ENCODE assay signal across 16 cellular contexts in genomic region chr5:117107859-117108258, GRCh38.
A peak's percentile ranks its signal among the peaks of the same experiment; 100 is the strongest.
DNase-seq lines count a peak whose midpoint lies in the region; ATAC-seq and TF ChIP-seq lines count a peak whose summit lies in the region.
"Had no signal": no experiment of that assay in that cellular context is flagged by ENCODE, and none has a peak within 500 bp of the region (broad histone marks: within the 10 kb centered on the region; RNA-seq: fewer than 3 reads in every experiment).

No MANE protein-coding gene starts in this region.

- TF ChIP-seq CTCF in OCI-LY7 (conservative IDR thresholded peaks at IDR 0.05; ENCODE audit: low read length): no peak
- no peak for TF ChIP-seq CTCF in tibial artery (IDR thresholded peaks at IDR 0.05)

- H3K4me1 ChIP-seq in BLaER1: peaks cover 42% of the 10 kb centered on the region
- H3K4me1 ChIP-seq in OCI-LY7 (ENCODE audit: insufficient read depth, low read length, poor library complexity, severe bottlenecking): no peaks in the 10 kb centered on the region
- H3K4me1 ChIP-seq in tibial artery: no peaks in the 10 kb centered on the region

- H3K36me3 ChIP-seq in BLaER1: no peaks in the 10 kb centered on the region
- no peaks in the 10 kb centered on the region for H3K36me3 ChIP-seq in OCI-LY7 (ENCODE audit: insufficient read depth, low read length)
- H3K36me3 ChIP-seq in tibial artery: no peaks in the 10 kb centered on the region

- peak overlapping the region; percentile 62 for H3K4me2 ChIP-seq in BLaER1
- H3K4me2 ChIP-seq in OCI-LY7 (ENCODE audit: low read length): no peak overlapping the region
- H3K4me2 ChIP-seq: GM23338 had no signal

- BruUV-seq in OCI-LY7 (replicated peaks; lab: Mats Ljungman, UMichigan): no TSS peak

- H3K9me2 ChIP-seq in OCI-LY7 (ENCODE audit: insufficient read depth, low read length): no peaks in the 10 kb centered on the region

- no peak overlapping the region for H2AFZ ChIP-seq in OCI-LY7 (ENCODE audit: low read length)
- H2AFZ ChIP-seq: GM23338 had no signal

- intact Hi-C loops in OCI-LY7 (cut with micrococcal nuclease; ENCODE audit: unreplicated experiment): no loop called here
- intact Hi-C loops in tibial artery (cut with DNase I; ENCODE audit: low total_unique reads): no loop called here

- peaks cover 7% of the 10 kb centered on the region; the same call in 1 of the 2 replicates for H3K9me3 ChIP-seq in BLaER1
- no peaks in the 10 kb centered on the region for H3K9me3 ChIP-seq in OCI-LY7 (ENCODE audit: low read length)
- no peaks in the 10 kb centered on the region for H3K9me3 ChIP-seq in tibial artery

- no peak overlapping the region for H3K27ac ChIP-seq in BLaER1
- no peak overlapping the region for H3K27ac ChIP-seq in OCI-LY7 (ENCODE audit: low read depth, low read length, poor library complexity, severe bottlenecking)
- H3K27ac ChIP-seq in substantia nigra (ENCODE audit: low read depth, low read length, poor library complexity, severe bottlenecking): no peak overlapping the region
- no peak overlapping the region for H3K27ac ChIP-seq in tibial artery
- H3K27ac ChIP-seq: 22Rv1 had no signal

- H3K79me2 ChIP-seq in OCI-LY7 (ENCODE audit: insufficient read depth, low read depth, low read length): no peaks in the 10 kb centered on the region

- no peaks in the 10 kb centered on the region for H4K20me1 ChIP-seq in BLaER1
- H4K20me1 ChIP-seq in OCI-LY7 (ENCODE audit: insufficient read depth, low read length): no peaks in the 10 kb centered on the region

- ATAC-seq in GM18870 (IDR thresholded peaks at IDR 0.05; ENCODE audit: unreplicated experiment): peak; percentile 63
- ATAC-seq in HG02763 (IDR thresholded peaks at IDR 0.05; ENCODE audit: unreplicated experiment): peak; percentile 60
- ATAC-seq in HG03442 (IDR thresholded peaks at IDR 0.05; ENCODE audit: unreplicated experiment): peak; percentile 83
- ATAC-seq: GM23338 had no signal

- no peak for DNase-seq in inferior parietal cortex (ENCODE audit: extremely low spot score)
- no peak for DNase-seq in OCI-LY7 (ENCODE audit: low spot score)
- no peak for DNase-seq in substantia nigra (lab: John Stamatoyannopoulos, UW)
- no peak for DNase-seq in tibial artery
- DNase-seq: DMS 273 treated with DMSO at 0.1 percent for 48 hours, NCI-H1417, NCI-H2029, NCI-H510A, SHP77 treated with DMSO at 0.1 percent for 48 hours, T-helper 2 cell had no signal

- CTCF ChIA-PET in OCI-LY7 (lab: Charles Lee; ENCODE audit: unreplicated experiment): no interaction called here

- H3K27me3 ChIP-seq in BLaER1 (no peaks in the 10 kb centered on the region), tibial artery (no peaks in the 10 kb centered on the region)

- H3K4me3 ChIP-seq in BLaER1 (no peak overlapping the region), OCI-LY7 (ENCODE audit: low read depth, low read length, poor library complexity, severe bottlenecking) (no peak overlapping the region), tibial artery (no peak overlapping the region)
- H3K4me3 ChIP-seq: GM23338 had no signal

- H3K9ac ChIP-seq in BLaER1: no peak overlapping the region

- POLR2A ChIA-PET in OCI-LY7 (lab: Charles Lee): no interaction called here
